ENCODE assay signal across 1 cellular context in the genomic region with DNA sequence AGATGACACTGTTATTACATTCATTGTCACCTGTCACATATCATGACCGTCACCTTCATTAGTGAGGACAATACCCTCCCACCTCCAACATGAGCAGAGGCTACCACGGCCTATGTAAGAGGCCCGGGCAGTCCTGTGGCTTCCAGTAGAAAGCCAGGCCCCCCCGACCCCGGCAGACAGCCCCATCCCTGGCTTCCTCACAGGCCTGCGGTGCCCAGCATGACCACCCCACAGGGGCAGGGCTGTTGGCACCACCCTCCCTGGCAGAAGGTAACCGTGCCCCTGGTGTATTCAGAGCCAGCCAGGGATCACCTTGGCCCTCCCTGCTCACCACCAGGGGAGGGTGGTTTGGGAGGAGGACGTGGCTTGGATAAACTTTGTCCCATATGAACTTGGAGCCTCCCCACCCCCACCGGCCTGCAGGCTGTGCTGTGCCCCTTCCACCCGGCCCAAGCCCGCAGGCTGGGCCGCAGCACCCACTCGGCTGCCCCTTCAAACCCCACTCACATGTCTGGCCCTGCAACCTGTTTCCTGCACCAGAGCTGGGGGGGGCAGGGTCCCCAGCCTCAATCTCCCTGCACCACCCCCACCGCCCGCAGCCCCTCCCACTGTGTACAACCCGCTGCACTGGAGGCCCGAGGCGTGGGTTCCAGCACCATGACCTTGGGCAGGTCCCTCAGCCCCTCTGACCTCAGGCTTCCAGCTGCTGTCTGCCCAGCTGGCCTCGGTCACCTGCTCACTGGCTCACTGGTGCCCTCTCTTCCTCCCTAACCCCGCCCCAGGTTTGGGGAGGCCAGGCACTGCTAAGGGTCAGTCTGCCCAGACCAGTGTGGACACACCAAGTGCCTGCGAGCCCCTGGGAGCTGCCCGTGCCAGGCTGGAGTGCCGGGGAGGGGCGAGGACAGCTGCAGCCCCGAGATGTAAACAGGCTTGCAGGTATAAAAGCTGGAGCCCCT.
A peak's percentile ranks its signal among the peaks of the same experiment; 100 is the strongest.
TF ChIP-seq lines count a peak whose summit lies in the region.

No MANE protein-coding gene starts in this region.

TF ChIP-seq in HepG2, 621 proteins besides CTCF, POLR2A, EP300 and RAD21 (continued from another document and continues in another):
- TF ChIP-seq ATM (IDR thresholded peaks at IDR 0.05; ENCODE audit: borderline replicate concordance) (no peak), SCMH1 (CRISPR knock-in tag; IDR thresholded peaks at IDR 0.05; ENCODE audit: borderline replicate concordance) (no peak), BRD4 (CRISPR knock-in tag; IDR thresholded peaks at IDR 0.05) (no peak; the same call in 1 of the 2 replicates), SRSF1 (optimal IDR thresholded peaks at IDR 0.05; ENCODE audit: low read depth, low read length) (no peak), NFE2L2 (IDR thresholded peaks at IDR 0.05; ENCODE audit: low read length) (no peak), HNRNPL (IDR thresholded peaks at IDR 0.05; ENCODE audit: low read depth, low read length) (peak; percentile 56), ZNF501 (CRISPR knock-in tag; IDR thresholded peaks at IDR 0.05) (no peak), NCOA5 (CRISPR knock-in tag; IDR thresholded peaks at IDR 0.05) (no peak), JDP2 (CRISPR knock-in tag; IDR thresholded peaks at IDR 0.05; ENCODE audit: borderline replicate concordance) (no peak), NONO (IDR thresholded peaks at IDR 0.05) (no peak), NONO (CRISPR knock-in tag; conservative IDR thresholded peaks at IDR 0.05) (peak; percentile 44), ZNF749 (CRISPR knock-in tag; IDR thresholded peaks at IDR 0.05; ENCODE audit: borderline replicate concordance) (no peak), ZNF850 (CRISPR knock-in tag; conservative IDR thresholded peaks at IDR 0.05) (no peak), ZSCAN29 (CRISPR knock-in tag; conservative IDR thresholded peaks at IDR 0.05) (no peak), NFIC (IDR thresholded peaks at IDR 0.05; ENCODE audit: low read length) (no peak), KDM4B (CRISPR knock-in tag; IDR thresholded peaks at IDR 0.05) (no peak), MTA1 (CRISPR knock-in tag; IDR thresholded peaks at IDR 0.05; ENCODE audit: borderline replicate concordance) (peak; percentile 30; the same call in 1 of the 2 replicates), ZNF766 (CRISPR knock-in tag; IDR thresholded peaks at IDR 0.05; ENCODE audit: borderline replicate concordance) (no peak), THAP11 (CRISPR knock-in tag; IDR thresholded peaks at IDR 0.05) (no peak), SAP130 (CRISPR knock-in tag; IDR thresholded peaks at IDR 0.05; ENCODE audit: low read depth) (peak; percentile 19; the same call in 1 of the 2 replicates), RARG (CRISPR knock-in tag; IDR thresholded peaks at IDR 0.05; ENCODE audit: low read depth) (no peak), ZNF780A (CRISPR knock-in tag; IDR thresholded peaks at IDR 0.05) (0 out of 2 replicates have a peak, but pooled peaks have one; percentile 47), ZFP82 (CRISPR knock-in tag; IDR thresholded peaks at IDR 0.05; ENCODE audit: borderline replicate concordance) (no peak), GATA4 (IDR thresholded peaks at IDR 0.05; ENCODE audit: borderline replicate concordance, low read depth) (no peak)
- TF ChIP-seq, protein P1, sequence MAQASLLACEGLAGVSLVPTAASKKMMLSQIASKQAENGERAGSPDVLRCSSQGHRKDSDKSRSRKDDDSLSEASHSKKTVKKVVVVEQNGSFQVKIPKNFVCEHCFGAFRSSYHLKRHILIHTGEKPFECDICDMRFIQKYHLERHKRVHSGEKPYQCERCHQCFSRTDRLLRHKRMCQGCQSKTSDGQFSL (CRISPR knock-in tag; IDR thresholded peaks at IDR 0.05), result peak; percentile 83; the same call in 1 of the 2 replicates
- TF ChIP-seq, protein P2, sequence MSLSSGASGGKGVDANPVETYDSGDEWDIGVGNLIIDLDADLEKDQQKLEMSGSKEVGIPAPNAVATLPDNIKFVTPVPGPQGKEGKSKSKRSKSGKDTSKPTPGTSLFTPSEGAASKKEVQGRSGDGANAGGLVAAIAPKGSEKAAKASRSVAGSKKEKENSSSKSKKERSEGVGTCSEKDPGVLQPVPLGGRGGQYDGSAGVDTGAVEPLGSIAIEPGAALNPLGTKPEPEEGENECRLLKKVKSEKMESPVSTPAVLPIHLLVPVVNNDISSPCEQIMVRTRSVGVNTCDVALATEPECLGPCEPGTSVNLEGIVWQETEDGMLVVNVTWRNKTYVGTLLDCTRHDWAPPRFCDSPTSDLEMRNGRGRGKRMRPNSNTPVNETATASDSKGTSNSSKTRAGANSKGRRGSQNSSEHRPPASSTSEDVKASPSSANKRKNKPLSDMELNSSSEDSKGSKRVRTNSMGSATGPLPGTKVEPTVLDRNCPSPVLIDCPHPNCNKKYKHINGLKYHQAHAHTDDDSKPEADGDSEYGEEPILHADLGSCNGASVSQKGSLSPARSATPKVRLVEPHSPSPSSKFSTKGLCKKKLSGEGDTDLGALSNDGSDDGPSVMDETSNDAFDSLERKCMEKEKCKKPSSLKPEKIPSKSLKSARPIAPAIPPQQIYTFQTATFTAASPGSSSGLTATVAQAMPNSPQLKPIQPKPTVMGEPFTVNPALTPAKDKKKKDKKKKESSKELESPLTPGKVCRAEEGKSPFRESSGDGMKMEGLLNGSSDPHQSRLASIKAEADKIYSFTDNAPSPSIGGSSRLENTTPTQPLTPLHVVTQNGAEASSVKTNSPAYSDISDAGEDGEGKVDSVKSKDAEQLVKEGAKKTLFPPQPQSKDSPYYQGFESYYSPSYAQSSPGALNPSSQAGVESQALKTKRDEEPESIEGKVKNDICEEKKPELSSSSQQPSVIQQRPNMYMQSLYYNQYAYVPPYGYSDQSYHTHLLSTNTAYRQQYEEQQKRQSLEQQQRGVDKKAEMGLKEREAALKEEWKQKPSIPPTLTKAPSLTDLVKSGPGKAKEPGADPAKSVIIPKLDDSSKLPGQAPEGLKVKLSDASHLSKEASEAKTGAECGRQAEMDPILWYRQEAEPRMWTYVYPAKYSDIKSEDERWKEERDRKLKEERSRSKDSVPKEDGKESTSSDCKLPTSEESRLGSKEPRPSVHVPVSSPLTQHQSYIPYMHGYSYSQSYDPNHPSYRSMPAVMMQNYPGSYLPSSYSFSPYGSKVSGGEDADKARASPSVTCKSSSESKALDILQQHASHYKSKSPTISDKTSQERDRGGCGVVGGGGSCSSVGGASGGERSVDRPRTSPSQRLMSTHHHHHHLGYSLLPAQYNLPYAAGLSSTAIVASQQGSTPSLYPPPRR (CRISPR knock-in tag; IDR thresholded peaks at IDR 0.05; ENCODE audit: borderline replicate concordance), result no peak
- TF ChIP-seq, protein P3, sequence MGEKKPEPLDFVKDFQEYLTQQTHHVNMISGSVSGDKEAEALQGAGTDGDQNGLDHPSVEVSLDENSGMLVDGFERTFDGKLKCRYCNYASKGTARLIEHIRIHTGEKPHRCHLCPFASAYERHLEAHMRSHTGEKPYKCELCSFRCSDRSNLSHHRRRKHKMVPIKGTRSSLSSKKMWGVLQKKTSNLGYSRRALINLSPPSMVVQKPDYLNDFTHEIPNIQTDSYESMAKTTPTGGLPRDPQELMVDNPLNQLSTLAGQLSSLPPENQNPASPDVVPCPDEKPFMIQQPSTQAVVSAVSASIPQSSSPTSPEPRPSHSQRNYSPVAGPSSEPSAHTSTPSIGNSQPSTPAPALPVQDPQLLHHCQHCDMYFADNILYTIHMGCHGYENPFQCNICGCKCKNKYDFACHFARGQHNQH (CRISPR knock-in tag; IDR thresholded peaks at IDR 0.05), result no peak
- TF ChIP-seq, protein P4, sequence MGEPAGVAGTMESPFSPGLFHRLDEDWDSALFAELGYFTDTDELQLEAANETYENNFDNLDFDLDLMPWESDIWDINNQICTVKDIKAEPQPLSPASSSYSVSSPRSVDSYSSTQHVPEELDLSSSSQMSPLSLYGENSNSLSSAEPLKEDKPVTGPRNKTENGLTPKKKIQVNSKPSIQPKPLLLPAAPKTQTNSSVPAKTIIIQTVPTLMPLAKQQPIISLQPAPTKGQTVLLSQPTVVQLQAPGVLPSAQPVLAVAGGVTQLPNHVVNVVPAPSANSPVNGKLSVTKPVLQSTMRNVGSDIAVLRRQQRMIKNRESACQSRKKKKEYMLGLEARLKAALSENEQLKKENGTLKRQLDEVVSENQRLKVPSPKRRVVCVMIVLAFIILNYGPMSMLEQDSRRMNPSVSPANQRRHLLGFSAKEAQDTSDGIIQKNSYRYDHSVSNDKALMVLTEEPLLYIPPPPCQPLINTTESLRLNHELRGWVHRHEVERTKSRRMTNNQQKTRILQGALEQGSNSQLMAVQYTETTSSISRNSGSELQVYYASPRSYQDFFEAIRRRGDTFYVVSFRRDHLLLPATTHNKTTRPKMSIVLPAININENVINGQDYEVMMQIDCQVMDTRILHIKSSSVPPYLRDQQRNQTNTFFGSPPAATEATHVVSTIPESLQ (CRISPR knock-in tag; conservative IDR thresholded peaks at IDR 0.05), result no peak
- TF ChIP-seq, protein P5, sequence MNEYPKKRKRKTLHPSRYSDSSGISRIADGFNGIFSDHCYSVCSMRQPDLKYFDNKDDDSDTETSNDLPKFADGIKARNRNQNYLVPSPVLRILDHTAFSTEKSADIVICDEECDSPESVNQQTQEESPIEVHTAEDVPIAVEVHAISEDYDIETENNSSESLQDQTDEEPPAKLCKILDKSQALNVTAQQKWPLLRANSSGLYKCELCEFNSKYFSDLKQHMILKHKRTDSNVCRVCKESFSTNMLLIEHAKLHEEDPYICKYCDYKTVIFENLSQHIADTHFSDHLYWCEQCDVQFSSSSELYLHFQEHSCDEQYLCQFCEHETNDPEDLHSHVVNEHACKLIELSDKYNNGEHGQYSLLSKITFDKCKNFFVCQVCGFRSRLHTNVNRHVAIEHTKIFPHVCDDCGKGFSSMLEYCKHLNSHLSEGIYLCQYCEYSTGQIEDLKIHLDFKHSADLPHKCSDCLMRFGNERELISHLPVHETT (CRISPR knock-in tag; conservative IDR thresholded peaks at IDR 0.05), result no peak
- TF ChIP-seq, protein P6, sequence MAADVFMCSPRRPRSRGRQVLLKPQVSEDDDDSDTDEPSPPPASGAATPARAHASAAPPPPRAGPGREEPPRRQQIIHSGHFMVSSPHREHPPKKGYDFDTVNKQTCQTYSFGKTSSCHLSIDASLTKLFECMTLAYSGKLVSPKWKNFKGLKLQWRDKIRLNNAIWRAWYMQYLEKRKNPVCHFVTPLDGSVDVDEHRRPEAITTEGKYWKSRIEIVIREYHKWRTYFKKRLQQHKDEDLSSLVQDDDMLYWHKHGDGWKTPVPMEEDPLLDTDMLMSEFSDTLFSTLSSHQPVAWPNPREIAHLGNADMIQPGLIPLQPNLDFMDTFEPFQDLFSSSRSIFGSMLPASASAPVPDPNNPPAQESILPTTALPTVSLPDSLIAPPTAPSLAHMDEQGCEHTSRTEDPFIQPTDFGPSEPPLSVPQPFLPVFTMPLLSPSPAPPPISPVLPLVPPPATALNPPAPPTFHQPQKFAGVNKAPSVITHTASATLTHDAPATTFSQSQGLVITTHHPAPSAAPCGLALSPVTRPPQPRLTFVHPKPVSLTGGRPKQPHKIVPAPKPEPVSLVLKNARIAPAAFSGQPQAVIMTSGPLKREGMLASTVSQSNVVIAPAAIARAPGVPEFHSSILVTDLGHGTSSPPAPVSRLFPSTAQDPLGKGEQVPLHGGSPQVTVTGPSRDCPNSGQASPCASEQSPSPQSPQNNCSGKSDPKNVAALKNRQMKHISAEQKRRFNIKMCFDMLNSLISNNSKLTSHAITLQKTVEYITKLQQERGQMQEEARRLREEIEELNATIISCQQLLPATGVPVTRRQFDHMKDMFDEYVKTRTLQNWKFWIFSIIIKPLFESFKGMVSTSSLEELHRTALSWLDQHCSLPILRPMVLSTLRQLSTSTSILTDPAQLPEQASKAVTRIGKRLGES (CRISPR knock-in tag; IDR thresholded peaks at IDR 0.05; ENCODE audit: borderline replicate concordance), result no peak
- TF ChIP-seq, protein P7, sequence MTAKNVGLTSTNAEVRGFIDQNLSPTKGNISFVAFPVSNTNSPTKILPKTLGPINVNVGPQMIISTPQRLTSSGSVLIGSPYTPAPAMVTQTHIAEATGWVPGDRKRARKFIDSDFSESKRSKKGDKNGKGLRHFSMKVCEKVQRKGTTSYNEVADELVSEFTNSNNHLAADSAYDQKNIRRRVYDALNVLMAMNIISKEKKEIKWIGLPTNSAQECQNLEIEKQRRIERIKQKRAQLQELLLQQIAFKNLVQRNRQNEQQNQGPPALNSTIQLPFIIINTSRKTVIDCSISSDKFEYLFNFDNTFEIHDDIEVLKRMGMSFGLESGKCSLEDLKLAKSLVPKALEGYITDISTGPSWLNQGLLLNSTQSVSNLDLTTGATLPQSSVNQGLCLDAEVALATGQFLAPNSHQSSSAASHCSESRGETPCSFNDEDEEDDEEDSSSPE (CRISPR knock-in tag; IDR thresholded peaks at IDR 0.05), result no peak
- TF ChIP-seq, protein P8, sequence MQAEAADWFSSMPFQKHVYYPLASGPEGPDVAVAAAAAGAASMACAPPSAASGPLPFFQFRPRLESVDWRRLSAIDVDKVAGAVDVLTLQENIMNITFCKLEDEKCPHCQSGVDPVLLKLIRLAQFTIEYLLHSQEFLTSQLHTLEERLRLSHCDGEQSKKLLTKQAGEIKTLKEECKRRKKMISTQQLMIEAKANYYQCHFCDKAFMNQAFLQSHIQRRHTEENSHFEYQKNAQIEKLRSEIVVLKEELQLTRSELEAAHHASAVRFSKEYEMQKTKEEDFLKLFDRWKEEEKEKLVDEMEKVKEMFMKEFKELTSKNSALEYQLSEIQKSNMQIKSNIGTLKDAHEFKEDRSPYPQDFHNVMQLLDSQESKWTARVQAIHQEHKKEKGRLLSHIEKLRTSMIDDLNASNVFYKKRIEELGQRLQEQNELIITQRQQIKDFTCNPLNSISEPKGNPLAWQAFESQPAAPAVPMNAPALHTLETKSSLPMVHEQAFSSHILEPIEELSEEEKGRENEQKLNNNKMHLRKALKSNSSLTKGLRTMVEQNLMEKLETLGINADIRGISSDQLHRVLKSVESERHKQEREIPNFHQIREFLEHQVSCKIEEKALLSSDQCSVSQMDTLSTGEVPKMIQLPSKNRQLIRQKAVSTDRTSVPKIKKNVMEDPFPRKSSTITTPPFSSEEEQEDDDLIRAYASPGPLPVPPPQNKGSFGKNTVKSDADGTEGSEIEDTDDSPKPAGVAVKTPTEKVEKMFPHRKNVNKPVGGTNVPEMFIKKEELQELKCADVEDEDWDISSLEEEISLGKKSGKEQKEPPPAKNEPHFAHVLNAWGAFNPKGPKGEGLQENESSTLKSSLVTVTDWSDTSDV (CRISPR knock-in tag; IDR thresholded peaks at IDR 0.05), result no peak
- TF ChIP-seq, protein P9, sequence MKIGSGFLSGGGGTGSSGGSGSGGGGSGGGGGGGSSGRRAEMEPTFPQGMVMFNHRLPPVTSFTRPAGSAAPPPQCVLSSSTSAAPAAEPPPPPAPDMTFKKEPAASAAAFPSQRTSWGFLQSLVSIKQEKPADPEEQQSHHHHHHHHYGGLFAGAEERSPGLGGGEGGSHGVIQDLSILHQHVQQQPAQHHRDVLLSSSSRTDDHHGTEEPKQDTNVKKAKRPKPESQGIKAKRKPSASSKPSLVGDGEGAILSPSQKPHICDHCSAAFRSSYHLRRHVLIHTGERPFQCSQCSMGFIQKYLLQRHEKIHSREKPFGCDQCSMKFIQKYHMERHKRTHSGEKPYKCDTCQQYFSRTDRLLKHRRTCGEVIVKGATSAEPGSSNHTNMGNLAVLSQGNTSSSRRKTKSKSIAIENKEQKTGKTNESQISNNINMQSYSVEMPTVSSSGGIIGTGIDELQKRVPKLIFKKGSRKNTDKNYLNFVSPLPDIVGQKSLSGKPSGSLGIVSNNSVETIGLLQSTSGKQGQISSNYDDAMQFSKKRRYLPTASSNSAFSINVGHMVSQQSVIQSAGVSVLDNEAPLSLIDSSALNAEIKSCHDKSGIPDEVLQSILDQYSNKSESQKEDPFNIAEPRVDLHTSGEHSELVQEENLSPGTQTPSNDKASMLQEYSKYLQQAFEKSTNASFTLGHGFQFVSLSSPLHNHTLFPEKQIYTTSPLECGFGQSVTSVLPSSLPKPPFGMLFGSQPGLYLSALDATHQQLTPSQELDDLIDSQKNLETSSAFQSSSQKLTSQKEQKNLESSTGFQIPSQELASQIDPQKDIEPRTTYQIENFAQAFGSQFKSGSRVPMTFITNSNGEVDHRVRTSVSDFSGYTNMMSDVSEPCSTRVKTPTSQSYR (CRISPR knock-in tag; IDR thresholded peaks at IDR 0.05; ENCODE audit: borderline replicate concordance), result peak; percentile 41; the same call in 1 of the 2 replicates
